In the genomic region with DNA sequence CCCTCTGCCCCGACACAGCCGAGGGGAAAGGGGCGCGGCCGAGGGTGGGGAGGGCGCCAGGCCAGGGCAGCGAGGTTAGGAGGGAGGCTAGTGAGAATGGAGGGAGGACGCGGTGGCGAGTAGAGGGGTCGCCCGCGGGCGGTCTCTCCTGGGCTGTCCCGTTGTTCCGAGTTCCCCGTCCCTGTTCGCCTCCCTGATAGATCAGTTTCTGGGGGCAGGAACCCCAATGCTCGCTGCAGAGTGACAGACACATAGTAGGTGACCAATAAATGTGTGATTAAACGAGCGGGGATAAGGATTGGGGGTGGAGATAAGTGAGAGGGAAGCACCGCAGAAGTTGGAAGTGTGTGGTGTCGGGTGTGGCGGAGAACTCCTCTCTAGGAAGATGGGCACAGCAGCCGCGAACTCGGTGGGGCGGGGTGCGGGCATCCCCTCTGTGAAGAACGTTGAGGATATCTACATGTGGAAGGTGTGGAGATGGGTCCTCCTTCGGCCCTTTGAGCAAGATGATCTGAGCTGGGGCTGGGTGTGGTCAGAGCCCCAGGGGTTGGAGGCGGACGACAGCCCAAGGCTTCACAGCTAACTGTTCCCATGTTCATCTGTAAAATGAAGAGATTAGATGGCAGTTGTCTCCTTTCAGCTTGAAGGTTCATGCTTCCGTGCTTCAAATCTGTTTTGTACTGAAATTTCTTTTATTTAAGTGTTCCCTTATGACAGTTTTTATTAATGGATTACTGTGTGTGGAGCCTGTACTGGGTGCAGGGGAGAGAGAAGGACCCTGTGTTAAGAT, we compare ENCODE assay signal across 1 cellular context.
A peak's percentile ranks its signal among the peaks of the same experiment; 100 is the strongest.
TF ChIP-seq lines count a peak whose summit lies in the region.

No MANE protein-coding gene starts in this region.

TF ChIP-seq in K562, 482 proteins besides CTCF, POLR2A, EP300 and RAD21 (continued from another document and continues in another):
- TF ChIP-seq, protein P1, sequence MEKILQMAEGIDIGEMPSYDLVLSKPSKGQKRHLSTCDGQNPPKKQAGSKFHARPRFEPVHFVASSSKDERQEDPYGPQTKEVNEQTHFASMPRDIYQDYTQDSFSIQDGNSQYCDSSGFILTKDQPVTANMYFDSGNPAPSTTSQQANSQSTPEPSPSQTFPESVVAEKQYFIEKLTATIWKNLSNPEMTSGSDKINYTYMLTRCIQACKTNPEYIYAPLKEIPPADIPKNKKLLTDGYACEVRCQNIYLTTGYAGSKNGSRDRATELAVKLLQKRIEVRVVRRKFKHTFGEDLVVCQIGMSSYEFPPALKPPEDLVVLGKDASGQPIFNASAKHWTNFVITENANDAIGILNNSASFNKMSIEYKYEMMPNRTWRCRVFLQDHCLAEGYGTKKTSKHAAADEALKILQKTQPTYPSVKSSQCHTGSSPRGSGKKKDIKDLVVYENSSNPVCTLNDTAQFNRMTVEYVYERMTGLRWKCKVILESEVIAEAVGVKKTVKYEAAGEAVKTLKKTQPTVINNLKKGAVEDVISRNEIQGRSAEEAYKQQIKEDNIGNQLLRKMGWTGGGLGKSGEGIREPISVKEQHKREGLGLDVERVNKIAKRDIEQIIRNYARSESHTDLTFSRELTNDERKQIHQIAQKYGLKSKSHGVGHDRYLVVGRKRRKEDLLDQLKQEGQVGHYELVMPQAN (IDR thresholded peaks at IDR 0.05; ENCODE audit: borderline replicate concordance), result no peak
- TF ChIP-seq NFXL1 (CRISPR knock-in tag; IDR thresholded peaks at IDR 0.05) (no peak), ZNF41 (CRISPR knock-in tag; conservative IDR thresholded peaks at IDR 0.05) (no peak), ATF1 (CRISPR knock-in tag; IDR thresholded peaks at IDR 0.05) (no peak), ATF1 (tag; IDR thresholded peaks at IDR 0.05) (no peak), L3MBTL2 (IDR thresholded peaks at IDR 0.05) (no peak), U2AF2 (optimal IDR thresholded peaks at IDR 0.05; ENCODE audit: low read depth, low read length) (no peak), JUND (IDR thresholded peaks at IDR 0.05; ENCODE audit: borderline replicate concordance, low read depth, low read length) (no peak), JUND (tag; IDR thresholded peaks at IDR 0.05; ENCODE audit: borderline replicate concordance, low read depth, low read length) (no peak), HCFC1 (IDR thresholded peaks at IDR 0.05; ENCODE audit: low read depth, low read length) (no peak), RBBP5 (IDR thresholded peaks at IDR 0.05; ENCODE audit: borderline replicate concordance, insufficient read depth, low read length, poor library complexity, severe bottlenecking) (peak; percentile 64), HSF4 (CRISPR knock-in tag; IDR thresholded peaks at IDR 0.05; ENCODE audit: borderline replicate concordance) (no peak), MYNN (IDR thresholded peaks at IDR 0.05) (no peak), MYNN (CRISPR knock-in tag; IDR thresholded peaks at IDR 0.05) (no peak), ADNP (tag; IDR thresholded peaks at IDR 0.05) (no peak), SRSF3 (IDR thresholded peaks at IDR 0.05; ENCODE audit: insufficient read depth, low read length) (no peak), POLR2AphosphoS2 (IDR thresholded peaks at IDR 0.05; ENCODE audit: low read length) (no peak), MTA3 (IDR thresholded peaks at IDR 0.05; ENCODE audit: borderline replicate concordance) (no peak), ZNF23 (CRISPR knock-in tag; IDR thresholded peaks at IDR 0.05) (no peak), NEUROD1 (IDR thresholded peaks at IDR 0.05; ENCODE audit: borderline replicate concordance, low read depth, low read length, partially characterized antibody) (no peak), PRPF4 (IDR thresholded peaks at IDR 0.05; ENCODE audit: insufficient read depth, low read depth, low read length, poor library complexity, severe bottlenecking) (no peak), TSC22D4 (tag; IDR thresholded peaks at IDR 0.05) (no peak)
- TF ChIP-seq, protein P2, sequence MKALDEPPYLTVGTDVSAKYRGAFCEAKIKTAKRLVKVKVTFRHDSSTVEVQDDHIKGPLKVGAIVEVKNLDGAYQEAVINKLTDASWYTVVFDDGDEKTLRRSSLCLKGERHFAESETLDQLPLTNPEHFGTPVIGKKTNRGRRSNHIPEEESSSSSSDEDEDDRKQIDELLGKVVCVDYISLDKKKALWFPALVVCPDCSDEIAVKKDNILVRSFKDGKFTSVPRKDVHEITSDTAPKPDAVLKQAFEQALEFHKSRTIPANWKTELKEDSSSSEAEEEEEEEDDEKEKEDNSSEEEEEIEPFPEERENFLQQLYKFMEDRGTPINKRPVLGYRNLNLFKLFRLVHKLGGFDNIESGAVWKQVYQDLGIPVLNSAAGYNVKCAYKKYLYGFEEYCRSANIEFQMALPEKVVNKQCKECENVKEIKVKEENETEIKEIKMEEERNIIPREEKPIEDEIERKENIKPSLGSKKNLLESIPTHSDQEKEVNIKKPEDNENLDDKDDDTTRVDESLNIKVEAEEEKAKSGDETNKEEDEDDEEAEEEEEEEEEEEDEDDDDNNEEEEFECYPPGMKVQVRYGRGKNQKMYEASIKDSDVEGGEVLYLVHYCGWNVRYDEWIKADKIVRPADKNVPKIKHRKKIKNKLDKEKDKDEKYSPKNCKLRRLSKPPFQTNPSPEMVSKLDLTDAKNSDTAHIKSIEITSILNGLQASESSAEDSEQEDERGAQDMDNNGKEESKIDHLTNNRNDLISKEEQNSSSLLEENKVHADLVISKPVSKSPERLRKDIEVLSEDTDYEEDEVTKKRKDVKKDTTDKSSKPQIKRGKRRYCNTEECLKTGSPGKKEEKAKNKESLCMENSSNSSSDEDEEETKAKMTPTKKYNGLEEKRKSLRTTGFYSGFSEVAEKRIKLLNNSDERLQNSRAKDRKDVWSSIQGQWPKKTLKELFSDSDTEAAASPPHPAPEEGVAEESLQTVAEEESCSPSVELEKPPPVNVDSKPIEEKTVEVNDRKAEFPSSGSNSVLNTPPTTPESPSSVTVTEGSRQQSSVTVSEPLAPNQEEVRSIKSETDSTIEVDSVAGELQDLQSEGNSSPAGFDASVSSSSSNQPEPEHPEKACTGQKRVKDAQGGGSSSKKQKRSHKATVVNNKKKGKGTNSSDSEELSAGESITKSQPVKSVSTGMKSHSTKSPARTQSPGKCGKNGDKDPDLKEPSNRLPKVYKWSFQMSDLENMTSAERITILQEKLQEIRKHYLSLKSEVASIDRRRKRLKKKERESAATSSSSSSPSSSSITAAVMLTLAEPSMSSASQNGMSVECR (CRISPR knock-in tag; IDR thresholded peaks at IDR 0.05), result no peak
- TF ChIP-seq, protein P3, sequence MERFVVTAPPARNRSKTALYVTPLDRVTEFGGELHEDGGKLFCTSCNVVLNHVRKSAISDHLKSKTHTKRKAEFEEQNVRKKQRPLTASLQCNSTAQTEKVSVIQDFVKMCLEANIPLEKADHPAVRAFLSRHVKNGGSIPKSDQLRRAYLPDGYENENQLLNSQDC (CRISPR knock-in tag; IDR thresholded peaks at IDR 0.05), result no peak
- TF ChIP-seq, protein P4, sequence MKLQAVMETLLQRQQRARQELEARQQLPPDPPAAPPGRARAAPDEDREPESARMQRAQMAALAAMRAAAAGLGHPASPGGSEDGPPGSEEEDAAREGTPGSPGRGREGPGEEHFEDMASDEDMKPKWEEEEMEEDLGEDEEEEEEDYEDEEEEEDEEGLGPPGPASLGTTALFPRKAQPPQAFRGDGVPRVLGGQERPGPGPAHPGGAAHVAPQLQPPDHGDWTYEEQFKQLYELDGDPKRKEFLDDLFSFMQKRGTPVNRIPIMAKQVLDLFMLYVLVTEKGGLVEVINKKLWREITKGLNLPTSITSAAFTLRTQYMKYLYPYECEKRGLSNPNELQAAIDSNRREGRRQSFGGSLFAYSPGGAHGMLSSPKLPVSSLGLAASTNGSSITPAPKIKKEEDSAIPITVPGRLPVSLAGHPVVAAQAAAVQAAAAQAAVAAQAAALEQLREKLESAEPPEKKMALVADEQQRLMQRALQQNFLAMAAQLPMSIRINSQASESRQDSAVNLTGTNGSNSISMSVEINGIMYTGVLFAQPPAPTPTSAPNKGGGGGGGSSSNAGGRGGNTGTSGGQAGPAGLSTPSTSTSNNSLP (IDR thresholded peaks at IDR 0.05; ENCODE audit: borderline replicate concordance, low read depth, low read length), result peak; percentile 47; the same call in 1 of the 2 replicates
- TF ChIP-seq, protein P5, sequence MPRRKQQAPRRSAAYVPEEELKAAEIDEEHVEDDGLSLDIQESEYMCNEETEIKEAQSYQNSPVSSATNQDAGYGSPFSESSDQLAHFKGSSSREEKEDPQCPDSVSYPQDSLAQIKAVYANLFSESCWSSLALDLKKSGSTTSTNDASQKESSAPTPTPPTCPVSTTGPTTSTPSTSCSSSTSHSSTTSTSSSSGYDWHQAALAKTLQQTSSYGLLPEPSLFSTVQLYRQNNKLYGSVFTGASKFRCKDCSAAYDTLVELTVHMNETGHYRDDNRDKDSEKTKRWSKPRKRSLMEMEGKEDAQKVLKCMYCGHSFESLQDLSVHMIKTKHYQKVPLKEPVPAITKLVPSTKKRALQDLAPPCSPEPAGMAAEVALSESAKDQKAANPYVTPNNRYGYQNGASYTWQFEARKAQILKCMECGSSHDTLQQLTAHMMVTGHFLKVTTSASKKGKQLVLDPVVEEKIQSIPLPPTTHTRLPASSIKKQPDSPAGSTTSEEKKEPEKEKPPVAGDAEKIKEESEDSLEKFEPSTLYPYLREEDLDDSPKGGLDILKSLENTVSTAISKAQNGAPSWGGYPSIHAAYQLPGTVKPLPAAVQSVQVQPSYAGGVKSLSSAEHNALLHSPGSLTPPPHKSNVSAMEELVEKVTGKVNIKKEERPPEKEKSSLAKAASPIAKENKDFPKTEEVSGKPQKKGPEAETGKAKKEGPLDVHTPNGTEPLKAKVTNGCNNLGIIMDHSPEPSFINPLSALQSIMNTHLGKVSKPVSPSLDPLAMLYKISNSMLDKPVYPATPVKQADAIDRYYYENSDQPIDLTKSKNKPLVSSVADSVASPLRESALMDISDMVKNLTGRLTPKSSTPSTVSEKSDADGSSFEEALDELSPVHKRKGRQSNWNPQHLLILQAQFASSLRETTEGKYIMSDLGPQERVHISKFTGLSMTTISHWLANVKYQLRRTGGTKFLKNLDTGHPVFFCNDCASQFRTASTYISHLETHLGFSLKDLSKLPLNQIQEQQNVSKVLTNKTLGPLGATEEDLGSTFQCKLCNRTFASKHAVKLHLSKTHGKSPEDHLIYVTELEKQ (CRISPR knock-in tag; IDR thresholded peaks at IDR 0.05), result no peak
- TF ChIP-seq, protein P6, sequence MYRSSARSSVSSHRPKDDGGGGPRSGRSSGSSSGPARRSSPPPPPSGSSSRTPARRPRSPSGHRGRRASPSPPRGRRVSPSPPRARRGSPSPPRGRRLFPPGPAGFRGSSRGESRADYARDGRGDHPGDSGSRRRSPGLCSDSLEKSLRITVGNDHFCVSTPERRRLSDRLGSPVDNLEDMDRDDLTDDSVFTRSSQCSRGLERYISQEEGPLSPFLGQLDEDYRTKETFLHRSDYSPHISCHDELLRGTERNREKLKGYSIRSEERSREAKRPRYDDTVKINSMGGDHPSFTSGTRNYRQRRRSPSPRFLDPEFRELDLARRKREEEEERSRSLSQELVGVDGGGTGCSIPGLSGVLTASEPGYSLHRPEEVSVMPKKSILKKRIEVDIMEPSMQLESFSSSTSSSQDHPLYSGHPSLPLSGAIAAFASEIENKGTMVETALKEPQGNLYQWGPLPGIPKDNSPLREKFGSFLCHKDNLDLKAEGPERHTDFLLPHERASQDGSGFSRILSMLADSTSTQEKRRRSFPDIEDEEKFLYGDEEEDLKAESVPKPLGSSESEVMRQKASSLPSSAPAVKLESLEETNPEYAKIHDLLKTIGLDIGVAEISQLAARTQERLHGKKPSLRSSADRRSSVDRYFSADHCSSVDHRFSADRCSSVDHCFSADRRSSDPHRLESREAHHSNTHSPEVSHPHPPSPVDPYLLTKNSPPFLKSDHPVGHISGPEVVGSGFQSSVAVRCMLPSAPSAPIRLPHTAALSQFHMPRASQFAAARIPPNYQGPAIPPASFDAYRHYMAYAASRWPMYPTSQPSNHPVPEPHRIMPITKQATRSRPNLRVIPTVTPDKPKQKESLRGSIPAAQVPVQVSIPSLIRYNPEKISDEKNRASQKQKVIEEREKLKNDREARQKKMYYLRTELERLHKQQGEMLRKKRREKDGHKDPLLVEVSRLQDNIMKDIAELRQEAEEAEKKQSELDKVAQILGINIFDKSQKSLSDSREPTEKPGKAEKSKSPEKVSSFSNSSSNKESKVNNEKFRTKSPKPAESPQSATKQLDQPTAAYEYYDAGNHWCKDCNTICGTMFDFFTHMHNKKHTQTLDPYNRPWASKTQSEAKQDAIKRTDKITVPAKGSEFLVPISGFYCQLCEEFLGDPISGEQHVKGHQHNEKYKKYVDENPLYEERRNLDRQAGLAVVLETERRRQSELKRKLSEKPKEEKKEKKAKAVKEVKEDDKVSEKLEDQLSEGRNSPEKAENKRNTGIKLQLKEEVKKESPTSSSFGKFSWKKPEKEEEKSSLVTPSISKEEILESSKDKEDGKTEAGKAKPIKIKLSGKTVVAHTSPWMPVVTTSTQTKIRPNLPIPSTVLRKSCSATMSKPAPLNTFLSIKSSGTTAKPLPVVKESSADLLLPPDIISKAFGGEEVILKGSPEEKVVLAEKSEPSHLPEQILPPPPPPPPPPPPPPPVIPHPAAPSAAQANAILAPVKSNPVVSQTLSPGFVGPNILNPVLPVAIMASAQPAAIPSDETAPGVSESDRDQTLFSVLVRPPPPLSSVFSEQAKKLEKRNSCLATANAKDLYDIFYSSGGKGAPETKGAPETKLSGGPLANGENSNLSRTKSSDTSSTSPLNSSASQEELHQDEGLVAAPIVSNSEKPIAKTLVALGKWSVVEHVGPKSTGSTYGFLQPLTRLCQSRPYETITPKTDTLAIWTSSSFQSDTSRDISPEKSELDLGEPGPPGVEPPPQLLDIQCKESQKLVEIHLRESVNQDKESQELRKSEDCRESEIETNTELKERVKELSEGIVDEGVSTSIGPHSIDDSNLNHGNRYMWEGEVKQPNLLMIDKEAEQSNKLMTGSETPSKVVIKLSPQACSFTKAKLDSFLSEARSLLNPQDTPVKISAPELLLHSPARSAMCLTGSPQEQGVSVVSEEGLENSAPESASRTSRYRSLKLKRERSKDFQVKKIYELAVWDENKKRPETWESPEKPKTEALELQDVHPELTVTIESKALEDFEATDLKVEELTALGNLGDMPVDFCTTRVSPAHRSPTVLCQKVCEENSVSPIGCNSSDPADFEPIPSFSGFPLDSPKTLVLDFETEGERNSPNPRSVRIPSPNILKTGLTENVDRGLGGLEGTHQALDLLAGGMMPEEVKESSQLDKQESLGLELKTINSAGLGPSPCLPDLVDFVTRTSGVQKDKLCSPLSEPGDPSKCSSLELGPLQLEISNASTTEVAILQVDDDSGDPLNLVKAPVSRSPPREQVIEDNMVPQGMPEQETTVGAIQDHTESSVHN (IDR thresholded peaks at IDR 0.05; ENCODE audit: borderline replicate concordance in 1 of 2, low read depth in 1 of 2), result no peak
- TF ChIP-seq, protein P7, sequence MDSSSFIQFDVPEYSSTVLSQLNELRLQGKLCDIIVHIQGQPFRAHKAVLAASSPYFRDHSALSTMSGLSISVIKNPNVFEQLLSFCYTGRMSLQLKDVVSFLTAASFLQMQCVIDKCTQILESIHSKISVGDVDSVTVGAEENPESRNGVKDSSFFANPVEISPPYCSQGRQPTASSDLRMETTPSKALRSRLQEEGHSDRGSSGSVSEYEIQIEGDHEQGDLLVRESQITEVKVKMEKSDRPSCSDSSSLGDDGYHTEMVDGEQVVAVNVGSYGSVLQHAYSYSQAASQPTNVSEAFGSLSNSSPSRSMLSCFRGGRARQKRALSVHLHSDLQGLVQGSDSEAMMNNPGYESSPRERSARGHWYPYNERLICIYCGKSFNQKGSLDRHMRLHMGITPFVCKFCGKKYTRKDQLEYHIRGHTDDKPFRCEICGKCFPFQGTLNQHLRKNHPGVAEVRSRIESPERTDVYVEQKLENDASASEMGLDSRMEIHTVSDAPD (CRISPR knock-in tag; IDR thresholded peaks at IDR 0.05), result no peak
- TF ChIP-seq, protein P8, sequence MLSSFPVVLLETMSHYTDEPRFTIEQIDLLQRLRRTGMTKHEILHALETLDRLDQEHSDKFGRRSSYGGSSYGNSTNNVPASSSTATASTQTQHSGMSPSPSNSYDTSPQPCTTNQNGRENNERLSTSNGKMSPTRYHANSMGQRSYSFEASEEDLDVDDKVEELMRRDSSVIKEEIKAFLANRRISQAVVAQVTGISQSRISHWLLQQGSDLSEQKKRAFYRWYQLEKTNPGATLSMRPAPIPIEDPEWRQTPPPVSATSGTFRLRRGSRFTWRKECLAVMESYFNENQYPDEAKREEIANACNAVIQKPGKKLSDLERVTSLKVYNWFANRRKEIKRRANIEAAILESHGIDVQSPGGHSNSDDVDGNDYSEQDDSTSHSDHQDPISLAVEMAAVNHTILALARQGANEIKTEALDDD (IDR thresholded peaks at IDR 0.05), result no peak
